23 cellular contexts compared by ENCODE assay signal in genomic region chr4:48147621-48148020, GRCh38. TPM values are rescaled to one million over a fixed set of nuclear protein-coding genes. Genes with fewer than 3 reads are reported as not detected.
A peak's percentile ranks its signal among the peaks of the same experiment; 100 is the strongest.
DNase-seq lines count a peak whose midpoint lies in the region; ATAC-seq, FAIRE-seq and TF ChIP-seq lines count a peak whose summit lies in the region.
"Had no signal": no experiment of that assay in that cellular context is flagged by ENCODE, and none has a peak within 500 bp of the region (broad histone marks: within the 10 kb centered on the region; RNA-seq: fewer than 3 reads in every experiment).

No MANE protein-coding gene starts in this region.

- POLR2A ChIA-PET in K562 (lab: Yijun Ruan, JAX), result no interaction called here

- no peaks in the 10 kb centered on the region for H3K79me2 ChIP-seq in K562 (ENCODE audit: control insufficient read depth, insufficient read depth, low read length)

- FAIRE-seq in A204.1 (lab: Jason Lieb, UNC) (peak; percentile 52), K562 (lab: Jason Lieb, UNC) (no peak)
- FAIRE-seq: D721Med, G401.6, GM12891, GM19239 had no signal

- H3K27me3 ChIP-seq in K562 (ENCODE audit: control insufficient read depth in 2 of 2, insufficient read depth in 2 of 2, low read length in 2 of 2), result no peaks in the 10 kb centered on the region
- no peaks in the 10 kb centered on the region for H3K27me3 ChIP-seq in suprapubic skin
- H3K27me3 ChIP-seq: BLaER1 had no signal

- H3K27ac ChIP-seq in K562 (ENCODE audit: extremely low read depth, low read depth, low read length), result no peak overlapping the region
- no peak overlapping the region for H3K27ac ChIP-seq in suprapubic skin
- H3K27ac ChIP-seq: 22Rv1, BLaER1, C4-2B had no signal

- DNase-seq in K562 (ENCODE audit: extremely low read depth in 1 of 4, low spot score in 3 of 4) (no peak), fibroblast of gingiva (ENCODE audit: low read depth) (peak; percentile 3), suprapubic skin (ENCODE audit: low spot score in 2 of 2) (no peak)
- DNase-seq: ACHN; BE2C; Caco-2; Calu3; CD4-positive, alpha-beta T cell; CD8-positive, alpha-beta T cell; DMS79 treated with DMSO at 0.1 percent for 48 hours; GF-D8 had no signal

- TF ChIP-seq CTCF in K562 (IDR thresholded peaks at IDR 0.05 in 2 of 3, conservative IDR thresholded peaks at IDR 0.05 in 1 of 3; ENCODE audit: insufficient read depth in 2 of 3, low read depth in 1 of 3, low read length in 3 of 3) (no peak), suprapubic skin (IDR thresholded peaks at IDR 0.05) (no peak)

- H3K4me3 ChIP-seq in K562 (no peak overlapping the region), suprapubic skin (no peak overlapping the region)
- H3K4me3 ChIP-seq: BLaER1 had no signal

- no peaks in the 10 kb centered on the region for H4K20me1 ChIP-seq in K562 (replicated peaks; ENCODE audit: control insufficient read depth, insufficient read depth, low read length)

- H3K36me3 ChIP-seq in K562 (ENCODE audit: control insufficient read depth, insufficient read depth, low read length) (peaks cover 54% of the 10 kb centered on the region), suprapubic skin (peaks cover 9% of the 10 kb centered on the region)
- H3K36me3 ChIP-seq: BE2C had no signal

- WGBS in K562 (ENCODE audit: insufficient coverage, low coverage, missing lambda C conversion rate), result 95% methylated on average over 1 of the region's 1 CpG
- 96% methylated on average over 1 of the region's 1 CpG for WGBS in suprapubic skin

- H3K9ac ChIP-seq in K562 (ENCODE audit: insufficient read depth in 1 of 2, low read depth in 2 of 2, low read length in 2 of 2), result no peak overlapping the region
- H3K9ac ChIP-seq: BLaER1 had no signal

- no peaks in the 10 kb centered on the region for H3K4me1 ChIP-seq in K562 (replicated peaks in 1 of 2; ENCODE audit: control insufficient read depth in 2 of 2, insufficient read depth in 2 of 2, low read length in 2 of 2)
- no peaks in the 10 kb centered on the region for H3K4me1 ChIP-seq in suprapubic skin
- H3K4me1 ChIP-seq: BE2C, BLaER1, Caco-2 had no signal

- H2AFZ ChIP-seq in K562 (ENCODE audit: low read depth, low read length), result no peak overlapping the region

- in situ Hi-C loops in K562 (cut with MboI), result loop anchor here (10.0 kb wide), 1 partner anchor 127 kb away; no protein-coding TSS in a partner anchor

- no peak overlapping the region for H3K4me2 ChIP-seq in K562 (ENCODE audit: insufficient read depth, low read length)
- H3K4me2 ChIP-seq: BLaER1 had no signal

- no peaks in the 10 kb centered on the region for H3K9me1 ChIP-seq in K562 (ENCODE audit: control insufficient read depth, insufficient read depth, low read length)

- no peak for ATAC-seq in K562
- ATAC-seq in HG02623 (IDR thresholded peaks at IDR 0.05; ENCODE audit: unreplicated experiment), result no peak
- ATAC-seq in HG03565 (IDR thresholded peaks at IDR 0.05; ENCODE audit: unreplicated experiment), result no peak
- ATAC-seq: CD8-positive, alpha-beta T cell had no signal

- H3K9me3 ChIP-seq in K562 (replicated peaks; ENCODE audit: control insufficient read depth, insufficient read depth, low read depth, low read length) (no peaks in the 10 kb centered on the region), suprapubic skin (no peaks in the 10 kb centered on the region)
- H3K9me3 ChIP-seq: BE2C, BLaER1, Caco-2 had no signal

- TF ChIP-seq POLR2A in K562 (conservative IDR thresholded peaks at IDR 0.05), result no peak
- TF ChIP-seq POLR2A in suprapubic skin (IDR thresholded peaks at IDR 0.05), result no peak

- no peak for TF ChIP-seq EP300 in K562 (IDR thresholded peaks at IDR 0.05; ENCODE audit: low read length)
- TF ChIP-seq EP300 in suprapubic skin (IDR thresholded peaks at IDR 0.05), result no peak

- TF ChIP-seq RAD21 in K562 (CRISPR knock-in tag; conservative IDR thresholded peaks at IDR 0.05 in 1 of 2, IDR thresholded peaks at IDR 0.05 in 1 of 2), result no peak

- no TSS peak for BruUV-seq in K562 (replicated peaks; lab: Mats Ljungman, UMichigan)

- intact Hi-C loops in K562 (cut with micrococcal nuclease), result no loop called here

- CTCF ChIA-PET in K562 (lab: Yijun Ruan, JAX; ENCODE audit: low intra/inter-chr PET ratio), result no interaction called here

TF ChIP-seq in K562, 482 proteins besides CTCF, POLR2A, EP300 and RAD21:
- no peak for TF ChIP-seq MTF1 (CRISPR knock-in tag; IDR thresholded peaks at IDR 0.05; ENCODE audit: borderline replicate concordance)
- peak; percentile 70 for TF ChIP-seq CEBPB (tag; IDR thresholded peaks at IDR 0.05)
- TF ChIP-seq CEBPG (CRISPR knock-in tag; IDR thresholded peaks at IDR 0.05), result no peak
- TF ChIP-seq CEBPG (tag; conservative IDR thresholded peaks at IDR 0.05 in 1 of 2, IDR thresholded peaks at IDR 0.05 in 1 of 2), result peak in 1 of 2 experiments; percentile 48; a peak in 2 of 4 replicates

RNA-seq across cellular contexts. Expression of gene TXK, which starts 13.6 kb away (rescaled TPM):
- total RNA-seq in K562 (2011; cell fraction: chromatin; rRNA removed; ENCODE audit: low replicate concordance), result 1.1 TPM in 2 replicates
- 0.17 TPM in 1 of 2 replicates, not detected in the other for total RNA-seq in K562 (2011; cell fraction: nucleolus; rRNA removed)
- total RNA-seq in K562 (2011; cell fraction: nucleoplasm; rRNA removed), result 0.95 and 1.5 TPM in 2 replicates
- 0.61 TPM in 1 of 2 replicates, not detected in the other for total RNA-seq in K562 (2014; rRNA removed)
- 0.36 and 0.64 TPM in 2 replicates for total RNA-seq in K562 (2014; rRNA removed; fragmentation: Illumina TruSeq; extraction: Trizol)
- total RNA-seq in K562 (2015; rRNA removed; fragmentation: Illumina TruSeq; extraction: Trizol), result 1.1 TPM in 2 replicates
- 0.40 and 0.67 TPM in 2 replicates for total RNA-seq in K562 (2021)
- 0.25 and 0.60 TPM in 2 replicates for polyA plus RNA-seq in K562 (2011; rRNA removed)
- 0.04 and 0.31 TPM in 2 replicates for polyA plus RNA-seq in K562 (2011; cell fraction: cytosol; rRNA removed)
- polyA plus RNA-seq in K562 (2011; cell fraction: nucleus; rRNA removed), result 0.90 and 2.1 TPM in 2 replicates
- 0.51 and 1.6 TPM in 2 replicates for polyA plus RNA-seq in K562 (2012)
- polyA plus RNA-seq in K562 (2014; fragmentation: Illumina TruSeq; extraction: Trizol), result 0.66 and 0.91 TPM in 2 replicates
- under 1 TPM; 0.24 to 0.51 TPM for polyA plus RNA-seq in K562 (2014; fragmentation: Nextera tagmentation; extraction: Ambion mirVana)
- polyA plus RNA-seq in K562 (2014; rRNA removed), result 0.16 and 0.77 TPM in 2 replicates
- polyA minus RNA-seq in K562 (2011; rRNA and poly(A)+ RNA removed), result 0.28 and 1.1 TPM in 2 replicates
- polyA minus RNA-seq in K562 (2011; cell fraction: cytosol; rRNA and poly(A)+ RNA removed), result 1.7 TPM in 1 of 2 replicates, not detected in the other
- 0.27 and 1.2 TPM in 2 replicates for polyA minus RNA-seq in K562 (2011; cell fraction: nucleus; rRNA and poly(A)+ RNA removed)
- total RNA-seq in suprapubic skin, result 1 to 10 TPM; 1.6 to 6.8 (median 3.3) TPM
- total RNA-seq: A172 had no signal
- polyA plus RNA-seq: AG04450 had no signal
